1 cellular context compared by ENCODE assay signal in the genomic region with DNA sequence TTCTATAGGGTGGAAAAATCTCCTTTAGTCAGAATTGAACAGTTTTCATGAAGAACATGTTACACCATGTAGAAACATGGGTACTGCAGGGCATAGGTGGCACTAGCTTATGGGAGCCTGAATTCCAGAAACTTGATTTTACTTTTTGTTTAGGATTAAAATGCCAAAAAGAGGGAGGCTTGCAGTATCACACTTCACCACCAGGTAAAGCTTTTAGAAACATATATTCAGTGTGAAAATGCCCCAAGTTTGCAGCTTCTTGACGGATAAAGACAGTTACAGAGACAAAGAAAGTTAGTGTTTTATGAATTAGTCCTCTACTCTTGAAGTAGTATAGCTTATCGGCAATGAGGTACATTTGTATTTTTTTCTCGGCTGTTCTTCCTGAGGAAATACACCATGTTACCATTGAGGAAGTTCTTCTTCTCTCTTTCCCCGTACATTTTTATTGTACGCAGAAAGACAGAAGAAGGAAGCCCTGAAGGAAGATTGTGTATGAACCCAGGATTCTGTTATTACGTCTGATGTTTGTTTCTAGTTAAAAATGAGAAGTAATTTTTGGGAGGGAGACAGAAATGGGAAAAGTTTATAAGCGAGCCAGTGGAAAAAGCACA.
TF ChIP-seq lines count a peak whose summit lies in the region.

No MANE protein-coding gene starts in this region.

TF ChIP-seq in SK-N-SH, 30 proteins besides CTCF, POLR2A, EP300 and RAD21:
- TF ChIP-seq SMC3 (IDR thresholded peaks at IDR 0.05; ENCODE audit: low read depth, low read length) (no peak), EZH2phosphoT487 (IDR thresholded peaks at IDR 0.05; ENCODE audit: borderline replicate concordance, low read depth) (no peak), RFX5 (IDR thresholded peaks at IDR 0.05; ENCODE audit: low read length) (no peak), TAF1 (IDR thresholded peaks at IDR 0.05; ENCODE audit: borderline replicate concordance, low read depth, low read length) (no peak), POLR2AphosphoS5 (IDR thresholded peaks at IDR 0.05; ENCODE audit: low read depth, low read length) (no peak), JUND (IDR thresholded peaks at IDR 0.05) (no peak), RXRA (IDR thresholded peaks at IDR 0.05; ENCODE audit: borderline replicate concordance, low read depth) (no peak), CHD2 (IDR thresholded peaks at IDR 0.05; ENCODE audit: low read length, partially characterized antibody) (no peak)
TF ChIP-seq in SK-N-SH: peak in this region for 0.
